9 cellular contexts compared by ENCODE assay signal in genomic region chr17:28926366-28926765, GRCh38. TPM values are rescaled to one million over a fixed set of nuclear protein-coding genes. Genes with fewer than 3 reads are reported as not detected.
DNase-seq lines count a peak whose midpoint lies in the region; ATAC-seq and TF ChIP-seq lines count a peak whose summit lies in the region.
"Had no signal": no experiment of that assay in that cellular context is flagged by ENCODE, and none has a peak within 500 bp of the region (broad histone marks: within the 10 kb centered on the region; RNA-seq: fewer than 3 reads in every experiment).

No MANE protein-coding gene starts in this region.

- intact Hi-C loops in Calu3 (cut with micrococcal nuclease; ENCODE audit: unreplicated experiment), result no loop called here
- intact Hi-C loops in dendritic cell treated with granulocyte-macrophage colony-stimulating factor and Interleukin-4, amounts not matched to agents 40 ng/mL and 50 ng/mL, for 4 days (cut with micrococcal nuclease), result no loop called here

- no peak overlapping the region for H3K4me3 ChIP-seq in rectal smooth muscle tissue (ENCODE audit: low read length)

- H3K27me3 Mint-ChIP-seq in Calu3 (ENCODE audit: unreplicated experiment), result no peaks in the 10 kb centered on the region
- H3K27me3 Mint-ChIP-seq in dendritic cell treated with granulocyte-macrophage colony-stimulating factor and Interleukin-4, amounts not matched to agents 40 ng/mL and 50 ng/mL, for 4 days, result no peaks in the 10 kb centered on the region

- peaks cover 44% of the 10 kb centered on the region for H3K36me3 Mint-ChIP-seq in Calu3 (ENCODE audit: insufficient read depth, unreplicated experiment)
- peaks cover 86% of the 10 kb centered on the region for H3K36me3 Mint-ChIP-seq in dendritic cell treated with granulocyte-macrophage colony-stimulating factor and Interleukin-4, amounts not matched to agents 40 ng/mL and 50 ng/mL, for 4 days (ENCODE audit: low read depth)

- peaks cover 45% of the 10 kb centered on the region for H3K4me1 Mint-ChIP-seq in Calu3 (ENCODE audit: low read depth, unreplicated experiment)
- peaks cover 55% of the 10 kb centered on the region for H3K4me1 Mint-ChIP-seq in dendritic cell treated with granulocyte-macrophage colony-stimulating factor and Interleukin-4, amounts not matched to agents 40 ng/mL and 50 ng/mL, for 4 days (ENCODE audit: low read depth)

- TF ChIP-seq CTCF in Calu3 (IDR thresholded peaks at IDR 0.05; ENCODE audit: unreplicated experiment), result no peak

- no peaks in the 10 kb centered on the region for H3K9me3 Mint-ChIP-seq in Calu3 (ENCODE audit: low read depth, unreplicated experiment)
- H3K9me3 Mint-ChIP-seq in dendritic cell treated with granulocyte-macrophage colony-stimulating factor and Interleukin-4, amounts not matched to agents 40 ng/mL and 50 ng/mL, for 4 days, result no peaks in the 10 kb centered on the region

- no peak overlapping the region for H3K27ac ChIP-seq in rectal smooth muscle tissue (ENCODE audit: low read depth, low read length)

- DNase-seq in Calu3, result no peak
- peak; percentile 60 for DNase-seq in NOMO-1 treated with dmso at 0.1 percent for 144 hours (lab: John Stamatoyannopoulos, UW; ENCODE audit: unreplicated experiment)
- DNase-seq in NCI-H510A (lab: John Stamatoyannopoulos, UW), result no peak
- DNase-seq in putamen (ENCODE audit: low spot score), result no peak
- DNase-seq: NCI-H1436 treated with DMSO at 0.1 percent for 48 hours had no signal

- H3K4me1 ChIP-seq in rectal smooth muscle tissue (ENCODE audit: control insufficient read depth, insufficient read depth, low read length), result no peaks in the 10 kb centered on the region

- peaks cover 17% of the 10 kb centered on the region for H3K36me3 ChIP-seq in rectal smooth muscle tissue (ENCODE audit: control insufficient read depth, insufficient read depth, low read length)

- ATAC-seq in HG03457 (IDR thresholded peaks at IDR 0.05; ENCODE audit: unreplicated experiment), result no peak
- ATAC-seq: Right ventricle myocardium inferior had no signal

- no peak overlapping the region for H3K4me3 Mint-ChIP-seq in Calu3 (ENCODE audit: low read depth, unreplicated experiment)
- H3K4me3 Mint-ChIP-seq in dendritic cell treated with granulocyte-macrophage colony-stimulating factor and Interleukin-4, amounts not matched to agents 40 ng/mL and 50 ng/mL, for 4 days, result no peak overlapping the region

- CTCF ChIA-PET in Calu3 (lab: Charles Lee), result interaction anchor here (1.4 kb wide), 1 partner anchor 11 kb away, joined by 4 read pairs; no protein-coding TSS in a partner anchor

- no peaks in the 10 kb centered on the region for H3K27me3 ChIP-seq in rectal smooth muscle tissue (ENCODE audit: control insufficient read depth, insufficient read depth, low read length)

- H3K9ac ChIP-seq in rectal smooth muscle tissue (ENCODE audit: low read length), result peak overlapping the region; percentile 22

- H3K27ac Mint-ChIP-seq in Calu3 (ENCODE audit: unreplicated experiment), result peak overlapping the region; percentile 43
- peak overlapping the region; percentile 57 for H3K27ac Mint-ChIP-seq in dendritic cell treated with granulocyte-macrophage colony-stimulating factor and Interleukin-4, amounts not matched to agents 40 ng/mL and 50 ng/mL, for 4 days

- no TSS peak for BruUV-seq in Calu3 (replicated peaks; lab: Mats Ljungman, UMichigan)

RNA-seq across cellular contexts. Expression of gene DHRS13, which starts 23.5 kb away (rescaled TPM):
- total RNA-seq in Calu3 (2022), result 19.2 and 23.2 TPM in 2 replicates

RNA-seq across cellular contexts. Expression of gene PHF12, which starts 25.0 kb away (rescaled TPM):
- 54.0 and 57.6 TPM in 2 replicates for total RNA-seq in Calu3 (2022)

RNA-seq across cellular contexts. Expression of gene FLOT2, which starts 28.8 kb away (rescaled TPM):
- total RNA-seq in Calu3 (2022), result 152 and 155 TPM in 2 replicates
